ENCODE assay signal across 8 cellular contexts in the genomic region with DNA sequence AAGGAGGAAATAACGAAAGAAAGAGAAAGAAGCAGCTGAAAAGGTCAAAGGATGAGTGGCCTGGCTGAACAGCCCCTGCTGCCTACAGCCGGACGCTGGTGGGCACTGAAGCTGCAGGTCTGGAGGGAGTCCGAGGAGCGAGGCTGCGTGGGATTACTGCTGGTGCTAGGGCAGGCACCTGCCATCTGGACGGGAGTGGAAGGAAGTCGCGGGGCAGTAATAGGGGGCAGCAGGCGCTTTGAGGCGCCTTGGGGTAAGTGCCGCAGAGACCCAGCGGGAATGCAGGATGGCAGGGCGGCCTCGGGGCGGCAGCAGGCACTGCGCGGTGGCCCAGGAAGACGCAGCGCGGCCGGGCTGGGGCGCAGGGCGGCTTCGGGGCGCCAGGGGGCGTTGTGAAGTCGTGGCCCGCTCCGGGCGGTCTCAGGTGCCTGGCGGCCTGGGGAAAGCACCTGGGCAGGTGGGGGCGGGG. TPM values are rescaled to one million over a fixed set of nuclear protein-coding genes. Genes with fewer than 3 reads are reported as not detected.
DNase-seq lines count a peak whose midpoint lies in the region; ATAC-seq, FAIRE-seq and TF ChIP-seq lines count a peak whose summit lies in the region.

No MANE protein-coding gene starts in this region.

- peaks cover 26% of the 10 kb centered on the region for H3K27me3 ChIP-seq in bronchial epithelial cell (ENCODE audit: control insufficient read depth, insufficient read depth, low read length)

- TF ChIP-seq POLR2A in H54 (IDR thresholded peaks at IDR 0.05; ENCODE audit: low read depth, low read length) = no peak

- H3K4me3 ChIP-seq in bronchial epithelial cell (ENCODE audit: low read depth, low read length) = peak overlapping the region; percentile 38

- no peaks in the 10 kb centered on the region for H3K36me3 ChIP-seq in bronchial epithelial cell (ENCODE audit: control insufficient read depth, insufficient read depth, low read length)

- peak; percentile 95 for DNase-seq in GM13977 (ENCODE audit: low spot score)
- DNase-seq in NCI-H2081 treated with DMSO at 0.1 percent for 48 hours (lab: John Stamatoyannopoulos, UW) = peak; percentile 25
- DNase-seq in activated CD4-positive, CD25-positive, alpha-beta regulatory T cell (lab: John Stamatoyannopoulos, UW) = peak; percentile 20 to 41 (median 35)
- peak; percentile 69 for DNase-seq in bronchial epithelial cell (ENCODE audit: low read depth)
- DNase-seq in iris pigment epithelial cell (ENCODE audit: low read depth) = peak; percentile 49
- peak; percentile 4 to 42 for DNase-seq in stimulated activated CD4-positive, alpha-beta T cell treated with anti-CD3 and anti-CD28 coated beads, Interleukin-1b, Interleukin-23, amount 100 ng/mL, for 1 hour (ENCODE audit: low read depth in 2 of 2)
- DNase-seq in H54 (ENCODE audit: insufficient read length, low spot score) = no peak

- TF ChIP-seq CTCF in GM13977 (IDR thresholded peaks at IDR 0.05; ENCODE audit: extremely low read depth, insufficient read depth, missing control alignments) = peak; percentile 100
- peak; percentile 95 for TF ChIP-seq CTCF in bronchial epithelial cell (IDR thresholded peaks at IDR 0.05; ENCODE audit: insufficient read depth, low read length, severe bottlenecking)

- FAIRE-seq in bronchial epithelial cell (lab: Jason Lieb, UNC) (no peak), H54 (lab: Jason Lieb, UNC) (no peak)

- in situ Hi-C loops in GM13977 (cut with MboI; ENCODE audit: low pct_unique_long_range_greater_than_20kb, low sequenced_read_pairs, unreplicated experiment) = loop anchor here (10.0 kb wide), 1 partner anchor 253 kb away; no protein-coding TSS in a partner anchor

- peak; percentile 57 for ATAC-seq in HG02943 (IDR thresholded peaks at IDR 0.05; ENCODE audit: low read depth, unreplicated experiment)

RNA-seq across cellular contexts. Expression of gene SCNN1G, which starts 0.3 kb away (rescaled TPM):
- 0.38 TPM in 1 of 2 replicates, not detected in the other for total RNA-seq in bronchial epithelial cell

RNA-seq across cellular contexts. Expression of gene USP31, which starts 33.0 kb away (rescaled TPM):
- total RNA-seq in bronchial epithelial cell = 12.3 and 13.4 TPM in 2 replicates
